In genomic region chr3:141561426-141562034, GRCh38 we compare ENCODE assay signal across 8 cellular contexts.
A peak's percentile ranks its signal among the peaks of the same experiment; 100 is the strongest.
DNase-seq lines count a peak whose midpoint lies in the region; ATAC-seq and TF ChIP-seq lines count a peak whose summit lies in the region.

No MANE protein-coding gene starts in this region.

- no peak overlapping the region for H3K27ac Mint-ChIP-seq in activated CD8-positive, alpha-beta T cell treated with anti-CD3 and anti-CD28 coated beads, Interleukin-2, amount 10 ng/mL, durations not matched to agents 7 days and 5 days

- ATAC-seq in activated CD8-positive, alpha-beta T cell treated with anti-CD3 and anti-CD28 coated beads, Interleukin-2, amount 10 ng/mL, durations not matched to agents 7 days and 5 days = peak; percentile 60
- ATAC-seq in GM18511 (IDR thresholded peaks at IDR 0.05; ENCODE audit: unreplicated experiment) = no peak

- H3K27me3 Mint-ChIP-seq in activated CD8-positive, alpha-beta T cell treated with anti-CD3 and anti-CD28 coated beads, Interleukin-2, amount 10 ng/mL, durations not matched to agents 7 days and 5 days (ENCODE audit: low read depth) = no peaks in the 10 kb centered on the region

- POLR2A ChIA-PET in activated CD8-positive, alpha-beta T cell treated with anti-CD3 and anti-CD28 coated beads, Interleukin-2, amount 10 ng/mL, durations not matched to agents 7 days and 5 days (lab: Charles Lee) = no interaction called here

- DNase-seq in CD1c-positive myeloid dendritic cell (ENCODE audit: extremely low spot score) (peak; percentile 78), NCI-H226 (peak; percentile 14), glomerular endothelial cell (ENCODE audit: extremely low read depth, low read depth, low spot score) (peak; percentile 77), putamen (ENCODE audit: low spot score) (peak; percentile 54)
- DNase-seq in activated CD8-positive, alpha-beta T cell treated with anti-CD3 and anti-CD28 coated beads, Interleukin-2, amount 10 ng/mL, durations not matched to agents 7 days and 5 days = peak; percentile 69
- DNase-seq in activated effector memory CD4-positive, alpha-beta T cell treated with anti-CD3 and anti-CD28 coated beads, Interleukin-2, amount 50 U/mL, for 16 hours = no peak

- H3K4me3 ChIP-seq in GM12875 (ENCODE audit: low read depth, low read length) = no peak overlapping the region

- peaks cover 48% of the 10 kb centered on the region for H3K36me3 Mint-ChIP-seq in activated CD8-positive, alpha-beta T cell treated with anti-CD3 and anti-CD28 coated beads, Interleukin-2, amount 10 ng/mL, durations not matched to agents 7 days and 5 days (ENCODE audit: low read depth)

- no peaks in the 10 kb centered on the region for H3K9me3 Mint-ChIP-seq in activated CD8-positive, alpha-beta T cell treated with anti-CD3 and anti-CD28 coated beads, Interleukin-2, amount 10 ng/mL, durations not matched to agents 7 days and 5 days (ENCODE audit: insufficient read depth)

- peaks cover 22% of the 10 kb centered on the region for H3K4me1 Mint-ChIP-seq in activated CD8-positive, alpha-beta T cell treated with anti-CD3 and anti-CD28 coated beads, Interleukin-2, amount 10 ng/mL, durations not matched to agents 7 days and 5 days (ENCODE audit: low read depth)

- no peak overlapping the region for H3K4me3 Mint-ChIP-seq in activated CD8-positive, alpha-beta T cell treated with anti-CD3 and anti-CD28 coated beads, Interleukin-2, amount 10 ng/mL, durations not matched to agents 7 days and 5 days

- TF ChIP-seq CTCF in GM12875 (IDR thresholded peaks at IDR 0.05; ENCODE audit: borderline replicate concordance, insufficient read depth, low read depth, low read length) = peak; percentile 78; the same call in 1 of the 2 replicates

- CTCF ChIA-PET in activated CD8-positive, alpha-beta T cell treated with anti-CD3 and anti-CD28 coated beads, Interleukin-2, amount 10 ng/mL, durations not matched to agents 7 days and 5 days (lab: Charles Lee) = interaction anchor here (0.8 to 7.1 kb wide), 28 partner anchors 9 to 332 kb away, joined by 3 to 147 read pairs (median 8); partner anchors contain the start of gene RASA2
